Comparison of ENCODE assay signal across 8 cellular contexts in the genomic region with DNA sequence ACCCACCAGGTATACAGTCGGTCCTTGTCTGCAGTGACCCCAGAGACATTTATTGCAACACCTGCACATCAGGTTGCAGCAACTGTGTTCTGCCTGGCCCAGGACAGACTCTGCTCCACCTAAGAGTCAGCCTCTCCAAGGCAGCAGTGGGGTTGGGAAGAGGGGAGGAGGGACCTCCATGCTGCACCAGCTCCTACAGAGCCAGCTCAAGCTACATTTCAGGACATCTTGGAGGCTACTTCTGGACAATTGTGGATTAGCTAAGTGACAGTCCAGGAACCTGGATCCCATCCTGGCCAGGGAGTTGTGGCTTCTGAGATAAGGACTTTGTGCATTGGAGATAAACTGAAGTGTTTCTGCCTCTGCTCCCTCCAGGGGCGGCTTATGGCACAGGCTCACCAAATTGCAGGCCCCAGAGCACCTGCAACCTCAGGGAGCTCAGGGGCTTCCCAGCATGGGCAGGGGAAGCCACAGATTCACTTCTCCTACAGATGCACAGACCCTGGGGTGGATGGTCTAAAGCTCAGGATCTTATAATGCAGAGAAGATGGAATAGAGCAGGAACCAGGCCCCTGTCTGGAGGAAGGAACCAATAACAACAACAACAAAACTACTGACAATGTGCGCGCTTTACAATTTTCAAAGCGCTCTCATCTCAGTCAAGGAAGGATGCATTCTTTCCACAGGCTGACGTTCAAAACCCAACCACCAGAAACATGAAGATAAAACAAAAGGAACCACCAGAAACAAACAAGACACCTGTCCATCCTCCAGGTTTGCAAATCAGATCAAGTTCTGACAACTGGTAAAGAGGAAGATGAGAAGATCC.
A peak's percentile ranks its signal among the peaks of the same experiment; 100 is the strongest.
DNase-seq lines count a peak whose midpoint lies in the region; TF ChIP-seq lines count a peak whose summit lies in the region.

No MANE protein-coding gene starts in this region.

- H2AFZ ChIP-seq in KMS-11 (ENCODE audit: low read depth) = peak overlapping the region; percentile 7; the same call in 1 of the 2 replicates

- no peaks in the 10 kb centered on the region for H3K36me3 ChIP-seq in KMS-11 (ENCODE audit: insufficient read depth)
- no peaks in the 10 kb centered on the region for H3K36me3 ChIP-seq in brain microvascular endothelial cell (replicated peaks)
- H3K36me3 ChIP-seq in thymus (ENCODE audit: control insufficient read depth, insufficient read depth) = no peaks in the 10 kb centered on the region
- no peaks in the 10 kb centered on the region for H3K36me3 ChIP-seq in MG63

- H3K27me3 ChIP-seq in KMS-11 (ENCODE audit: insufficient read depth, low read depth) (no peaks in the 10 kb centered on the region), brain microvascular endothelial cell (replicated peaks) (no peaks in the 10 kb centered on the region), thymus (ENCODE audit: control insufficient read depth, insufficient read depth) (no peaks in the 10 kb centered on the region), MG63 (no peaks in the 10 kb centered on the region)

- H3K27ac ChIP-seq in KMS-11 (peak overlapping the region; percentile 21; the same call in 1 of the 2 replicates), brain microvascular endothelial cell (peak overlapping the region; percentile 99), thymus (ENCODE audit: low read depth) (peak overlapping the region; percentile 86)

- H3K9me3 ChIP-seq in thymus (ENCODE audit: control insufficient read depth) (no peaks in the 10 kb centered on the region), MG63 (no peaks in the 10 kb centered on the region)

- 24% methylated on average over 6 of the region's 6 CpGs for WGBS in thymus

- H4K20me1 ChIP-seq in KMS-11 (ENCODE audit: insufficient read depth) = no peaks in the 10 kb centered on the region

- H3K4me2 ChIP-seq in KMS-11 = peak overlapping the region; percentile 33; the same call in 1 of the 2 replicates

- in situ Hi-C loops in brain microvascular endothelial cell (cut with HindIII; ENCODE audit: low pct_ligation_motif_present, low sequenced_read_pairs) = loop anchor here (25.0 kb wide), 2 partner anchors 107 to 232 kb away; no protein-coding TSS in a partner anchor

- H3K4me3 ChIP-seq in KMS-11 (IDR thresholded peaks at IDR 0.05; ENCODE audit: insufficient read depth, low read depth, low read length) = no peak overlapping the region
- H3K4me3 ChIP-seq in brain microvascular endothelial cell (ENCODE audit: low read depth, low read length) = no peak overlapping the region
- H3K4me3 ChIP-seq in thymus (ENCODE audit: low read length) = no peak overlapping the region
- H3K4me3 ChIP-seq in MG63 = no peak overlapping the region

- peak; percentile 37 for DNase-seq in activated naive CD4-positive, alpha-beta T cell treated with Interleukin-2 at 50 U/mL for 16 hours
- DNase-seq in activated naive CD4-positive, alpha-beta T cell (lab: John Stamatoyannopoulos, UW) = no peak
- no peak for DNase-seq in brain microvascular endothelial cell
- DNase-seq in D341Med (ENCODE audit: low spot score) = no peak
- no peak for DNase-seq in MG63
- no peak for DNase-seq in NCI-H446 (lab: John Stamatoyannopoulos, UW)

- H3K79me2 ChIP-seq in KMS-11 (ENCODE audit: insufficient read depth, low read depth) = no peaks in the 10 kb centered on the region

- no peak; the same call in 1 of the 2 replicates for TF ChIP-seq CTCF in KMS-11 (conservative IDR thresholded peaks at IDR 0.05; ENCODE audit: low read depth, low read length)
- no peak for TF ChIP-seq CTCF in brain microvascular endothelial cell (IDR thresholded peaks at IDR 0.05; ENCODE audit: low read depth, low read length, missing control alignments)

- H3K4me1 ChIP-seq in KMS-11 (ENCODE audit: low read depth, poor library complexity, severe bottlenecking) (peaks cover 46% of the 10 kb centered on the region), thymus (ENCODE audit: control insufficient read depth, insufficient read depth, low read length) (peaks cover 31% of the 10 kb centered on the region)

- no peak overlapping the region for H3K9ac ChIP-seq in KMS-11

Comparison
In these comparisons a context has a peak if more than half of its experiments do, and no peak if none do; other contexts are left out.
1. H3K27ac ChIP-seq: peak in every context shown above with its lines; median percentile 99 in brain microvascular endothelial cell; 86 in thymus; 21 in KMS-11.